12 cellular contexts compared by ENCODE assay signal in the genomic region with DNA sequence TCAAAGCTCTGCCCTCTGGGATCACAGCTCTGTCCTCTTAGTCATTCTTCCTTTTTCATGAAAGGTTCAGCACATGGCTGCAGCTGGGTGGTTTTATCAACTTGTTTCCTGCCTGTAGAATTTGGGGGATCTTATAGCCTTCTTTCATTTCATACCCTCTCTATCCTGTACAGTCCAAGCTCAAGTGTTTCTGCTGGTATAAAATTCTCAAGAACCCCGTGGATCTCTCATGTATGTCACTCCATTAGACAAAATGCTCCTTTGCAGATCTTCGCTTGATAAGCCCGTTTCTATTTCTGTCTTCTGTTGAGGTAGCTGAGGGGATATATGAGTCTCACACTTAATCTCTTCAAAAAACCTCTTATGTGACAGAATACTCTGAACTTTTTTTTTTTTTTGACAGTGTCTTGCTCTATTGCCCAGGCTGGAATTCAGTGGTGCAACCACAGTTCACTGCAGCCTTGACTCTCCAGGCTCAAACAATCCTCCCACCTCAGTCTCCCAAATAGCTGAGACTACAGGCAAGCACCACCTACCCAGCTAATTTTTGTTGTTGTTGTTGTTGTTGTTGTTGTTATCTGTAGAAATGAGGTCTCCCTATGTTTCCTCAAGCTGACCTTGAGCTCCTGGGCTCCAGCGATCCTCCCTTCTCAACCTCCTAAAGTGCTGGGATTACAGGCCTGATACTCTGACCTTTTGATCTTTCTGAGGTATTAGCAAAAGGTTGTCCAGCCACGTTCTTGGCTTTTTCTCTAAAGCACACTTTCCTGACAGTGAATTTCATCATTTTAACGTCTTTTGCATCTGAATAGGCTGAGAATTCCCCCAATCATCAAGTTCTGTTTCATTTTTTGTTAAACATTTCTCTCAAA. TPM values are rescaled to one million over a fixed set of nuclear protein-coding genes. Genes with fewer than 3 reads are reported as not detected.
DNase-seq lines count a peak whose midpoint lies in the region; ATAC-seq and TF ChIP-seq lines count a peak whose summit lies in the region.
"Had no signal": no experiment of that assay in that cellular context is flagged by ENCODE, and none has a peak within 500 bp of the region (broad histone marks: within the 10 kb centered on the region; RNA-seq: fewer than 3 reads in every experiment).

No MANE protein-coding gene starts in this region.

- H3K36me3 ChIP-seq in CD8-positive, alpha-beta T cell (ENCODE audit: insufficient read depth, low read length), result no peaks in the 10 kb centered on the region
- H3K36me3 ChIP-seq in GM23338 (ENCODE audit: insufficient read depth) (no peaks in the 10 kb centered on the region), right lobe of liver (no peaks in the 10 kb centered on the region), endodermal cell (ENCODE audit: control insufficient read depth, insufficient read depth, low read length) (no peaks in the 10 kb centered on the region), MG63 (no peaks in the 10 kb centered on the region)
- H3K36me3 ChIP-seq: thyroid gland had no signal

- no peak overlapping the region for H3K27ac ChIP-seq in CD8-positive, alpha-beta T cell (ENCODE audit: low read depth, low read length)
- H3K27ac ChIP-seq in GM23338 (ENCODE audit: low read depth) (no peak overlapping the region), right lobe of liver (peak overlapping the region; percentile 26 to 54 (median 50)), endodermal cell (ENCODE audit: low read depth, low read length) (no peak overlapping the region)
- H3K27ac ChIP-seq: thyroid gland had no signal

- 0 out of 2 replicates have a peak overlapping the region, but pooled peaks have one; percentile 38 for H2AFZ ChIP-seq in GM23338

- POLR2A ChIA-PET in CD8-positive, alpha-beta T cell (lab: Charles Lee), result interaction anchor here (0.6 to 1.2 kb wide), 5 partner anchors 17 to 72 kb away, joined by 3 to 4 read pairs (median 4); a partner anchor contains a TSS
- POLR2A ChIA-PET in activated CD4-positive, alpha-beta memory T cell treated with anti-CD3 and anti-CD28 coated beads for 36 hours (lab: Charles Lee), result interaction anchor here (0.8 to 3.3 kb wide), 10 partner anchors 22 to 192 kb away, joined by 3 to 23 read pairs (median 4); a partner anchor contains a TSS

- CTCF ChIA-PET in CD8-positive, alpha-beta T cell (lab: Charles Lee), result interaction anchor here (1.0 to 13.5 kb wide), 14 partner anchors 10 to 423 kb away, joined by 3 to 312 read pairs (median 5); a partner anchor contains a TSS
- CTCF ChIA-PET in activated CD4-positive, alpha-beta memory T cell treated with anti-CD3 and anti-CD28 coated beads for 36 hours (lab: Charles Lee), result interaction anchor here (0.6 to 9.6 kb wide), 18 partner anchors 21 to 690 kb away, joined by 3 to 282 read pairs (median 3); a partner anchor contains a TSS

- H3K4me2 ChIP-seq in GM23338, result no peak overlapping the region

- ATAC-seq in CD8-positive, alpha-beta T cell, result peak; percentile 13
- no peak for ATAC-seq in GM23338
- ATAC-seq in right lobe of liver, result peak; percentile 13 to 67 (median 26)
- no peak for ATAC-seq in HG02981 (IDR thresholded peaks at IDR 0.05; ENCODE audit: unreplicated experiment)

- H3K4me3 Mint-ChIP-seq in CD8-positive, alpha-beta T cell, result peak overlapping the region; percentile 17
- H3K4me3 Mint-ChIP-seq in GM23338 (no peak overlapping the region), endodermal cell (no peak overlapping the region)
- peak overlapping the region; percentile 21 for H3K4me3 Mint-ChIP-seq in activated CD4-positive, alpha-beta memory T cell treated with anti-CD3 and anti-CD28 coated beads for 36 hours

- no peak for TF ChIP-seq POLR2A in right lobe of liver (IDR thresholded peaks at IDR 0.05)

- TF ChIP-seq CTCF in CD8-positive, alpha-beta T cell (IDR thresholded peaks at IDR 0.05), result no peak
- no peak for TF ChIP-seq CTCF in GM23338 (conservative IDR thresholded peaks at IDR 0.05; ENCODE audit: low read depth in 2 of 2)
- no peak for TF ChIP-seq CTCF in right lobe of liver (IDR thresholded peaks at IDR 0.05)
- TF ChIP-seq CTCF in endodermal cell (conservative IDR thresholded peaks at IDR 0.05), result no peak

- WGBS in right lobe of liver (ENCODE audit: insufficient coverage, low coverage, low lambda C conversion rate, missing lambda C conversion rate), result 52% methylated on average over 6 of the region's 6 CpGs
- WGBS in endodermal cell (ENCODE audit: insufficient coverage in 1 of 2, insufficient read length in 1 of 2), 2 experiments, result 76 to 86% methylated on average over 3 to 6 of the region's 6 CpGs

- H3K79me2 ChIP-seq in GM23338 (replicated peaks; ENCODE audit: insufficient read depth), result no peaks in the 10 kb centered on the region

- no peaks in the 10 kb centered on the region for H3K27me3 Mint-ChIP-seq in CD8-positive, alpha-beta T cell (ENCODE audit: low read depth)
- peaks cover 4% of the 10 kb centered on the region for H3K27me3 Mint-ChIP-seq in GM23338 (ENCODE audit: insufficient read depth, low read depth, poor library complexity)
- H3K27me3 Mint-ChIP-seq in activated CD4-positive, alpha-beta memory T cell treated with anti-CD3 and anti-CD28 coated beads for 36 hours, result no peaks in the 10 kb centered on the region
- H3K27me3 Mint-ChIP-seq in endodermal cell (ENCODE audit: insufficient read depth), result peaks cover 26% of the 10 kb centered on the region

- H3K9me3 ChIP-seq in CD8-positive, alpha-beta T cell (ENCODE audit: low read length), result no peaks in the 10 kb centered on the region
- H3K9me3 ChIP-seq in right lobe of liver, result no peaks in the 10 kb centered on the region
- H3K9me3 ChIP-seq in endodermal cell (ENCODE audit: control insufficient read depth, low read length), result peaks cover 6% of the 10 kb centered on the region
- H3K9me3 ChIP-seq in MG63, result peaks cover 7% of the 10 kb centered on the region
- H3K9me3 ChIP-seq: thyroid gland had no signal

- H3K9me3 Mint-ChIP-seq in CD8-positive, alpha-beta T cell, result no peaks in the 10 kb centered on the region
- H3K9me3 Mint-ChIP-seq in GM23338 (no peaks in the 10 kb centered on the region), endodermal cell (no peaks in the 10 kb centered on the region)
- H3K9me3 Mint-ChIP-seq in activated CD4-positive, alpha-beta memory T cell treated with anti-CD3 and anti-CD28 coated beads for 36 hours, result no peaks in the 10 kb centered on the region

- H3F3A ChIP-seq in GM23338 (replicated peaks; ENCODE audit: low read depth), result no peaks in the 10 kb centered on the region

- H3K27me3 ChIP-seq in CD8-positive, alpha-beta T cell (ENCODE audit: insufficient read depth, low read length), result no peaks in the 10 kb centered on the region
- no peaks in the 10 kb centered on the region for H3K27me3 ChIP-seq in GM23338 (ENCODE audit: insufficient read depth)
- H3K27me3 ChIP-seq in right lobe of liver, result no peaks in the 10 kb centered on the region
- H3K27me3 ChIP-seq in endodermal cell (ENCODE audit: control insufficient read depth, insufficient read depth, low read length, poor library complexity, severe bottlenecking), result no peaks in the 10 kb centered on the region
- no peaks in the 10 kb centered on the region for H3K27me3 ChIP-seq in MG63
- H3K27me3 ChIP-seq: thyroid gland had no signal

- no peaks in the 10 kb centered on the region for H4K20me1 ChIP-seq in GM23338 (replicated peaks; ENCODE audit: insufficient read depth)

- peaks cover 58% of the 10 kb centered on the region for H3K4me1 Mint-ChIP-seq in CD8-positive, alpha-beta T cell (ENCODE audit: low read depth)
- H3K4me1 Mint-ChIP-seq in GM23338 (0 out of 3 replicates have a peak, but pooled peaks cover 2% of the 10 kb centered on the region), endodermal cell (peaks cover 5% of the 10 kb centered on the region)
- peaks cover 60% of the 10 kb centered on the region for H3K4me1 Mint-ChIP-seq in activated CD4-positive, alpha-beta memory T cell treated with anti-CD3 and anti-CD28 coated beads for 36 hours (ENCODE audit: low read depth)

- peaks cover 37% of the 10 kb centered on the region for H3K4me1 ChIP-seq in CD8-positive, alpha-beta T cell (ENCODE audit: insufficient read depth, low read length)
- H3K4me1 ChIP-seq in GM23338 (ENCODE audit: insufficient read depth) (no peaks in the 10 kb centered on the region), right lobe of liver (peaks cover 0 to 13% (median 0%) of the 10 kb centered on the region in 4 donors), endodermal cell (ENCODE audit: control insufficient read depth, insufficient read depth, low read length) (no peaks in the 10 kb centered on the region)
- H3K4me1 ChIP-seq: thyroid gland had no signal

- peak in 1 of 7 experiments; percentile 14 for DNase-seq in CD8-positive, alpha-beta T cell
- DNase-seq in GM23338 (ENCODE audit: low spot score) (no peak), right lobe of liver (no peak), NCI-H2171 treated with DMSO at 0.1 percent for 48 hours (lab: John Stamatoyannopoulos, UW) (no peak), endodermal cell (no peak), MG63 (no peak)
- DNase-seq in activated CD4-positive, alpha-beta memory T cell treated with anti-CD3 and anti-CD28 coated beads for 36 hours, result peak; percentile 40
- DNase-seq: NCI-H2081, occipital lobe, SW 1271, thyroid gland had no signal

- peak overlapping the region; percentile 79 for H3K27ac Mint-ChIP-seq in CD8-positive, alpha-beta T cell
- H3K27ac Mint-ChIP-seq in GM23338 (no peak overlapping the region), endodermal cell (no peak overlapping the region)
- H3K27ac Mint-ChIP-seq in activated CD4-positive, alpha-beta memory T cell treated with anti-CD3 and anti-CD28 coated beads for 36 hours, result peak overlapping the region; percentile 91

- H3K36me3 Mint-ChIP-seq in CD8-positive, alpha-beta T cell, result no peaks in the 10 kb centered on the region
- no peaks in the 10 kb centered on the region for H3K36me3 Mint-ChIP-seq in GM23338 (ENCODE audit: low read depth)
- no peaks in the 10 kb centered on the region for H3K36me3 Mint-ChIP-seq in activated CD4-positive, alpha-beta memory T cell treated with anti-CD3 and anti-CD28 coated beads for 36 hours
- H3K36me3 Mint-ChIP-seq in endodermal cell (ENCODE audit: low read depth), result no peaks in the 10 kb centered on the region

- no peak overlapping the region for H3K4me3 ChIP-seq in CD8-positive, alpha-beta T cell (ENCODE audit: low read depth, low read length)
- H3K4me3 ChIP-seq in GM23338 (no peak overlapping the region), right lobe of liver (no peak overlapping the region), endodermal cell (ENCODE audit: low read length) (no peak overlapping the region), MG63 (no peak overlapping the region)
- H3K4me3 ChIP-seq: thyroid gland had no signal

- intact Hi-C loops in CD8-positive, alpha-beta T cell (cut with DNase I, micrococcal nuclease), result loop anchor here in 1 of 2 experiments (1.0 to 5.0 kb wide), 2 partner anchors 63 to 524 kb away; no protein-coding TSS in a partner anchor
- intact Hi-C loops in activated CD4-positive, alpha-beta memory T cell treated with anti-CD3 and anti-CD28 coated beads for 36 hours (cut with micrococcal nuclease), result loop anchor here (1.0 to 2.0 kb wide), 2 partner anchors 43 to 63 kb away; no protein-coding TSS in a partner anchor
- intact Hi-C loops in right lobe of liver (cut with DNase I), result no loop called here

- H3K9me2 ChIP-seq in GM23338 (ENCODE audit: insufficient read depth), result no peaks in the 10 kb centered on the region

- H3K9ac ChIP-seq in endodermal cell (ENCODE audit: extremely low read depth, low read length, poor library complexity, severe bottlenecking), result no peak overlapping the region

RNA-seq across cellular contexts. Expression of a gene that starts 24.7 kb away (rescaled TPM):
- total RNA-seq in CD8-positive, alpha-beta T cell, result 1 to 10 TPM; 3.2 to 4.0 TPM
- total RNA-seq in GM23338 (2014; rRNA removed; shearing (Covaris generic)), result 2.8 and 9.1 TPM in 2 replicates
- 1.7 and 2.6 TPM in 2 replicates for polyA plus RNA-seq in GM23338 (2016; fragmentation: Nextera tagmentation; extraction: Ambion mirVana)
- total RNA-seq in activated CD4-positive, alpha-beta memory T cell treated with anti-CD3 and anti-CD28 coated beads for 36 hours, result 10 to 100 TPM; 11.7 to 13.1 TPM
- under 1 TPM; 0.16 to 0.99 (median 0.46) TPM for total RNA-seq in right lobe of liver
- total RNA-seq in endodermal cell, result 100 to 1,000 TPM; 295 to 470 TPM
- 53.1 TPM for polyA plus RNA-seq in endodermal cell (2013, experiment 1 of 2)
- 54.2 TPM for polyA plus RNA-seq in endodermal cell (2013, experiment 2 of 2)
- 2.0 TPM in 1 of 2 replicates, not detected in the other for total RNA-seq in MG63 (2014; rRNA removed; shearing (Covaris generic); ENCODE audit: low replicate concordance)

RNA-seq across cellular contexts. Expression of a gene that starts 31.8 kb away (rescaled TPM):
- total RNA-seq in CD8-positive, alpha-beta T cell, result 100 to 1,000 TPM; 167 to 171 TPM
- 2.5 and 4.8 TPM in 2 replicates for total RNA-seq in GM23338 (2014; rRNA removed; shearing (Covaris generic))
- polyA plus RNA-seq in GM23338 (2016; fragmentation: Nextera tagmentation; extraction: Ambion mirVana), result 2.9 and 3.0 TPM in 2 replicates
- 100 to 1,000 TPM; 250 to 254 TPM for total RNA-seq in activated CD4-positive, alpha-beta memory T cell treated with anti-CD3 and anti-CD28 coated beads for 36 hours
- total RNA-seq in right lobe of liver, result 10 to 100 TPM; 23.7 to 41.5 (median 36.2) TPM
- total RNA-seq in endodermal cell, result 10 to 100 TPM; 21.9 to 22.3 TPM
- 18.0 TPM for polyA plus RNA-seq in endodermal cell (2013, experiment 1 of 2)
- 17.6 TPM for polyA plus RNA-seq in endodermal cell (2013, experiment 2 of 2)
- total RNA-seq in MG63 (2014; rRNA removed; shearing (Covaris generic); ENCODE audit: low replicate concordance), result 95.8 and 98.2 TPM in 2 replicates

Comparison
In these comparisons a context has a peak if more than half of its experiments do, and no peak if none do; other contexts are left out.
1. ATAC-seq: peak in CD8-positive, alpha-beta T cell (single experiment) and right lobe of liver (4 of 4); none in GM23338 (single experiment) and HG02981 (single experiment).
2. H3K27ac ChIP-seq: peak in right lobe of liver (3 of 3); none in CD8-positive, alpha-beta T cell (single experiment), GM23338 (single experiment) and endodermal cell (single experiment).
3. H3K27ac Mint-ChIP-seq: peak in CD8-positive, alpha-beta T cell (single experiment) and activated CD4-positive, alpha-beta memory T cell treated with anti-CD3 and anti-CD28 coated beads for 36 hours (single experiment); none in GM23338 (single experiment) and endodermal cell (single experiment).
4. H3K4me3 Mint-ChIP-seq: peak in CD8-positive, alpha-beta T cell (single experiment) and activated CD4-positive, alpha-beta memory T cell treated with anti-CD3 and anti-CD28 coated beads for 36 hours (single experiment); none in GM23338 (single experiment) and endodermal cell (single experiment).
5. RNA of a gene that starts 24.7 kb away (total RNA-seq): 295 to 470 TPM in endodermal cell; 11.7 to 13.1 TPM in activated CD4-positive, alpha-beta memory T cell treated with anti-CD3 and anti-CD28 coated beads for 36 hours, 3.2 to 4.0 TPM in CD8-positive, alpha-beta T cell, 2.8 to 9.1 TPM in GM23338, 2.0 TPM in MG63 and 0.16 to 0.99 TPM in right lobe of liver; every median in the first group is over 10 times any median in the second.